In genomic region chr16:86706726-86707125, GRCh38 we compare ENCODE assay signal across 19 cellular contexts.
"Had no signal": no experiment of that assay in that cellular context is flagged by ENCODE, and none has a peak within 500 bp of the region (broad histone marks: within the 10 kb centered on the region; RNA-seq: fewer than 3 reads in every experiment).

No MANE protein-coding gene starts in this region.

- H3K4me1 Mint-ChIP-seq: immature natural killer cell, memory B cell had no signal

- H3K9me3 Mint-ChIP-seq: immature natural killer cell had no signal

- H3K4me3 Mint-ChIP-seq: immature natural killer cell, memory B cell, mesothelial cell of epicardium had no signal

- ATAC-seq: foreskin keratinocyte, gastroesophageal sphincter, heart left ventricle, left colon, left lobe of liver, mucosa of descending colon had no signal

- DNase-seq: dermis blood vessel endothelial cell; dorsolateral prefrontal cortex; effector CD4-positive, alpha-beta T cell; effector memory CD4-positive, alpha-beta T cell; foreskin keratinocyte; heart left ventricle; hypothalamus; immature natural killer cell; islet precursor cell; kidney; kidney glomerular epithelial cell; left colon; left ventricle myocardium inferior; mesendoderm; mucosa of descending colon had no signal

- H3K27ac Mint-ChIP-seq: immature natural killer cell, memory B cell, mesothelial cell of epicardium had no signal

- H3K36me3 Mint-ChIP-seq: immature natural killer cell, memory B cell, mesothelial cell of epicardium had no signal
